In the genomic region with DNA sequence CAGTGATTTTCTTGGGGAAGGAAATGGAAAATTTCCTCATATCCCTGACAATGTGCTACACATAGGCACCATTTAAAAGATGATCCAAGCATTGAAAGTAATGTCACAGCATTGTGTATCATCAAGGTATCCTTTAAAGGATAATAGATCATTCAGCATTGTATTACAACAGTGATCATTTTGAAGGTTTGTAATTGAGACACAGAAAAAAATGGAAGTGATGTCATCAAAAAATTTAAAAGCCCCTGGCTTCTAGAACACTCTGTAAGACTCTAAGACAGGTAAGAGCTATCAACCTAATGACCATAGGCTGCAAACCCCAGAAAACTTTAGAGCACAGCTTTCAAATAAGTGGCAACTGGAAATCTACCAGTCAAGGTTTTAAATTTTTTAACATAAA, we compare ENCODE assay signal across 6 cellular contexts.
"Had no signal": no experiment of that assay in that cellular context is flagged by ENCODE, and none has a peak within 500 bp of the region (broad histone marks: within the 10 kb centered on the region; RNA-seq: fewer than 3 reads in every experiment).

No MANE protein-coding gene starts in this region.

- DNase-seq: IMR-90, KBM-7, KG1 had no signal

- ATAC-seq: K562 had no signal

- H3K27ac ChIP-seq: HL-60 had no signal

- H3K4me3 ChIP-seq: K562 had no signal

- FAIRE-seq: HTR-8/SVneo, K562 had no signal
